ENCODE assay signal across 1 cellular context in the genomic region with DNA sequence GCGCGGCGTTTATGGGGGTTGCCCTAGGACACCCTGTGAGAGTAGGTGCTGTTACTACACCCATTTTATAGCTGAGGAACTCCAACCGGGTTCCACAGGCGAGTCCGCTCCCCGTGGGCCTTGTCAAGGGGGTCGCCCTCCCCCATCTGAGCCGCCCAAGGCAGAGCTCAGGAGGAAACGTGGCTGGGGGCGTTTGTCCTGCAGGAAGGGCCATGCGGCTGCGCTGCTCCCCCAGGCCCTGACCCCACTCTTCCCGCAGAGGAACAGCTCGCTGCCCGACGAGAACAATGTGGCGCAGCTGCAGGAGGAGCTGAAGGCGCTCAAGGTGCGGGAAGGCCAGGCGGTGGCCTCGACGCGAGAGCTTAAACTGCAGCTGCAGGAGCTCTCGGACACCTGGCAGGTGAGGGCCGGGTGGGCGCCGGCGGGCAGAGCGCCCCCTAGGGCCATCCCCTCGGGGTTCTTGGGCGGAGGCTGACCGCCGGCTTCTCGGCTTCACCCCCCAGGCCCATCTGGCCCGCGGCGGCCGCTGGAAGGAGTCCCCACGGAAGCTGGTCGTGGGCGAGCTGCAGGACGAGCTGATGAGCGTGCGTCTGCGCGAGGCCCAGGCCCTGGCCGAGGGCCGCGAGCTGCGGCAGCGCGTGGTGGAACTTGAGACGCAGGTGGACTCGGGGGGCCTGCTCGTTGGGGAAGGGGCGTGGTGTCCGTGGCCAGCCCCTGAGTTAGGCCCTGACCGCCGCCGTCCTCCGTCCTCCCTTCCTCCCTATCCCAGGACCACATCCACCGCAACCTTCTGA.
TF ChIP-seq lines count a peak whose summit lies in the region.

No MANE protein-coding gene starts in this region.

TF ChIP-seq in GM23338, 12 proteins besides CTCF, POLR2A, EP300 and RAD21:
- TF ChIP-seq, protein P1, sequence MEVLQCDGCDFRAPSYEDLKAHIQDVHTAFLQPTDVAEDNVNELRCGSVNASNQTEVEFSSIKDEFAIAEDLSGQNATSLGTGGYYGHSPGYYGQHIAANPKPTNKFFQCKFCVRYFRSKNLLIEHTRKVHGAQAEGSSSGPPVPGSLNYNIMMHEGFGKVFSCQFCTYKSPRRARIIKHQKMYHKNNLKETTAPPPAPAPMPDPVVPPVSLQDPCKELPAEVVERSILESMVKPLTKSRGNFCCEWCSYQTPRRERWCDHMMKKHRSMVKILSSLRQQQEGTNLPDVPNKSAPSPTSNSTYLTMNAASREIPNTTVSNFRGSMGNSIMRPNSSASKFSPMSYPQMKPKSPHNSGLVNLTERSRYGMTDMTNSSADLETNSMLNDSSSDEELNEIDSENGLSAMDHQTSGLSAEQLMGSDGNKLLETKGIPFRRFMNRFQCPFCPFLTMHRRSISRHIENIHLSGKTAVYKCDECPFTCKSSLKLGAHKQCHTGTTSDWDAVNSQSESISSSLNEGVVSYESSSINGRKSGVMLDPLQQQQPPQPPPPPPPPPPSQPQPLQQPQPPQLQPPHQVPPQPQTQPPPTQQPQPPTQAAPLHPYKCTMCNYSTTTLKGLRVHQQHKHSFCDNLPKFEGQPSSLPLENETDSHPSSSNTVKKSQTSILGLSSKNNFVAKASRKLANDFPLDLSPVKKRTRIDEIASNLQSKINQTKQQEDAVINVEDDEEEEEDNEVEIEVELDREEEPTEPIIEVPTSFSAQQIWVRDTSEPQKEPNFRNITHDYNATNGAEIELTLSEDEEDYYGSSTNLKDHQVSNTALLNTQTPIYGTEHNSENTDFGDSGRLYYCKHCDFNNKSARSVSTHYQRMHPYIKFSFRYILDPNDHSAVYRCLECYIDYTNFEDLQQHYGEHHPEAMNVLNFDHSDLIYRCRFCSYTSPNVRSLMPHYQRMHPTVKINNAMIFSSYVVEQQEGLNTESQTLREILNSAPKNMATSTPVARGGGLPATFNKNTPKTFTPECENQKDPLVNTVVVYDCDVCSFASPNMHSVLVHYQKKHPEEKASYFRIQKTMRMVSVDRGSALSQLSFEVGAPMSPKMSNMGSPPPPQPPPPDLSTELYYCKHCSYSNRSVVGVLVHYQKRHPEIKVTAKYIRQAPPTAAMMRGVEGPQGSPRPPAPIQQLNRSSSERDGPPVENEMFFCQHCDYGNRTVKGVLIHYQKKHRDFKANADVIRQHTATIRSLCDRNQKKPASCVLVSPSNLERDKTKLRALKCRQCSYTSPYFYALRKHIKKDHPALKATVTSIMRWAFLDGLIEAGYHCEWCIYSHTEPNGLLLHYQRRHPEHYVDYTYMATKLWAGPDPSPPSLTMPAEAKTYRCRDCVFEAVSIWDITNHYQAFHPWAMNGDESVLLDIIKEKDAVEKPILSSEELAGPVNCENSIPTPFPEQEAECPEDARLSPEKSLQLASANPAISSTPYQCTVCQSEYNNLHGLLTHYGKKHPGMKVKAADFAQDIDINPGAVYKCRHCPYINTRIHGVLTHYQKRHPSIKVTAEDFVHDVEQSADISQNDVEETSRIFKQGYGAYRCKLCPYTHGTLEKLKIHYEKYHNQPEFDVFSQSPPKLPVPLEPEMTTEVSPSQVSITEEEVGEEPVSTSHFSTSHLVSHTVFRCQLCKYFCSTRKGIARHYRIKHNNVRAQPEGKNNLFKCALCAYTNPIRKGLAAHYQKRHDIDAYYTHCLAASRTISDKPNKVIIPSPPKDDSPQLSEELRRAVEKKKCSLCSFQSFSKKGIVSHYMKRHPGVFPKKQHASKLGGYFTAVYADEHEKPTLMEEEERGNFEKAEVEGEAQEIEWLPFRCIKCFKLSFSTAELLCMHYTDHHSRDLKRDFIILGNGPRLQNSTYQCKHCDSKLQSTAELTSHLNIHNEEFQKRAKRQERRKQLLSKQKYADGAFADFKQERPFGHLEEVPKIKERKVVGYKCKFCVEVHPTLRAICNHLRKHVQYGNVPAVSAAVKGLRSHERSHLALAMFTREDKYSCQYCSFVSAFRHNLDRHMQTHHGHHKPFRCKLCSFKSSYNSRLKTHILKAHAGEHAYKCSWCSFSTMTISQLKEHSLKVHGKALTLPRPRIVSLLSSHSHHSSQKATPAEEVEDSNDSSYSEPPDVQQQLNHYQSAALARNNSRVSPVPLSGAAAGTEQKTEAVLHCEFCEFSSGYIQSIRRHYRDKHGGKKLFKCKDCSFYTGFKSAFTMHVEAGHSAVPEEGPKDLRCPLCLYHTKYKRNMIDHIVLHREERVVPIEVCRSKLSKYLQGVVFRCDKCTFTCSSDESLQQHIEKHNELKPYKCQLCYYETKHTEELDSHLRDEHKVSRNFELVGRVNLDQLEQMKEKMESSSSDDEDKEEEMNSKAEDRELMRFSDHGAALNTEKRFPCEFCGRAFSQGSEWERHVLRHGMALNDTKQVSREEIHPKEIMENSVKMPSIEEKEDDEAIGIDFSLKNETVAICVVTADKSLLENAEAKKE (CRISPR knock-in tag; IDR thresholded peaks at IDR 0.05), result no peak
- no peak for TF ChIP-seq NANOG (IDR thresholded peaks at IDR 0.05; ENCODE audit: borderline replicate concordance)
- no peak for TF ChIP-seq EZH2 (IDR thresholded peaks at IDR 0.05; ENCODE audit: low read depth, unreplicated experiment)
- TF ChIP-seq CREB1 (CRISPR knock-in tag; IDR thresholded peaks at IDR 0.05; ENCODE audit: low read depth), result no peak
- TF ChIP-seq EZH2phosphoT487 (IDR thresholded peaks at IDR 0.05; ENCODE audit: unreplicated experiment), result no peak
- no peak for TF ChIP-seq STAT1 (IDR thresholded peaks at IDR 0.05; ENCODE audit: unreplicated experiment)
- no peak for TF ChIP-seq ZNF331 (CRISPR knock-in tag; IDR thresholded peaks at IDR 0.05; ENCODE audit: low read depth)
- TF ChIP-seq, protein P2, sequence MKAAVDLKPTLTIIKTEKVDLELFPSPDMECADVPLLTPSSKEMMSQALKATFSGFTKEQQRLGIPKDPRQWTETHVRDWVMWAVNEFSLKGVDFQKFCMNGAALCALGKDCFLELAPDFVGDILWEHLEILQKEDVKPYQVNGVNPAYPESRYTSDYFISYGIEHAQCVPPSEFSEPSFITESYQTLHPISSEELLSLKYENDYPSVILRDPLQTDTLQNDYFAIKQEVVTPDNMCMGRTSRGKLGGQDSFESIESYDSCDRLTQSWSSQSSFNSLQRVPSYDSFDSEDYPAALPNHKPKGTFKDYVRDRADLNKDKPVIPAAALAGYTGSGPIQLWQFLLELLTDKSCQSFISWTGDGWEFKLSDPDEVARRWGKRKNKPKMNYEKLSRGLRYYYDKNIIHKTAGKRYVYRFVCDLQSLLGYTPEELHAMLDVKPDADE (IDR thresholded peaks at IDR 0.05), result no peak
- no peak for TF ChIP-seq POLR2AphosphoS5 (IDR thresholded peaks at IDR 0.05; ENCODE audit: low read depth)
- TF ChIP-seq ZNF114 (CRISPR knock-in tag; IDR thresholded peaks at IDR 0.05), result no peak
- TF ChIP-seq, protein P3, sequence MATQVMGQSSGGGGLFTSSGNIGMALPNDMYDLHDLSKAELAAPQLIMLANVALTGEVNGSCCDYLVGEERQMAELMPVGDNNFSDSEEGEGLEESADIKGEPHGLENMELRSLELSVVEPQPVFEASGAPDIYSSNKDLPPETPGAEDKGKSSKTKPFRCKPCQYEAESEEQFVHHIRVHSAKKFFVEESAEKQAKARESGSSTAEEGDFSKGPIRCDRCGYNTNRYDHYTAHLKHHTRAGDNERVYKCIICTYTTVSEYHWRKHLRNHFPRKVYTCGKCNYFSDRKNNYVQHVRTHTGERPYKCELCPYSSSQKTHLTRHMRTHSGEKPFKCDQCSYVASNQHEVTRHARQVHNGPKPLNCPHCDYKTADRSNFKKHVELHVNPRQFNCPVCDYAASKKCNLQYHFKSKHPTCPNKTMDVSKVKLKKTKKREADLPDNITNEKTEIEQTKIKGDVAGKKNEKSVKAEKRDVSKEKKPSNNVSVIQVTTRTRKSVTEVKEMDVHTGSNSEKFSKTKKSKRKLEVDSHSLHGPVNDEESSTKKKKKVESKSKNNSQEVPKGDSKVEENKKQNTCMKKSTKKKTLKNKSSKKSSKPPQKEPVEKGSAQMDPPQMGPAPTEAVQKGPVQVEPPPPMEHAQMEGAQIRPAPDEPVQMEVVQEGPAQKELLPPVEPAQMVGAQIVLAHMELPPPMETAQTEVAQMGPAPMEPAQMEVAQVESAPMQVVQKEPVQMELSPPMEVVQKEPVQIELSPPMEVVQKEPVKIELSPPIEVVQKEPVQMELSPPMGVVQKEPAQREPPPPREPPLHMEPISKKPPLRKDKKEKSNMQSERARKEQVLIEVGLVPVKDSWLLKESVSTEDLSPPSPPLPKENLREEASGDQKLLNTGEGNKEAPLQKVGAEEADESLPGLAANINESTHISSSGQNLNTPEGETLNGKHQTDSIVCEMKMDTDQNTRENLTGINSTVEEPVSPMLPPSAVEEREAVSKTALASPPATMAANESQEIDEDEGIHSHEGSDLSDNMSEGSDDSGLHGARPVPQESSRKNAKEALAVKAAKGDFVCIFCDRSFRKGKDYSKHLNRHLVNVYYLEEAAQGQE (IDR thresholded peaks at IDR 0.05; ENCODE audit: unreplicated experiment), result no peak
- TF ChIP-seq JUNB (IDR thresholded peaks at IDR 0.05; ENCODE audit: unreplicated experiment), result no peak
